ENCODE assay signal across 9 cellular contexts in genomic region chr3:59052803-59053411, GRCh38. TPM values are rescaled to one million over a fixed set of nuclear protein-coding genes. Genes with fewer than 3 reads are reported as not detected.
DNase-seq lines count a peak whose midpoint lies in the region; ATAC-seq and TF ChIP-seq lines count a peak whose summit lies in the region.
"Had no signal": no experiment of that assay in that cellular context is flagged by ENCODE, and none has a peak within 500 bp of the region (broad histone marks: within the 10 kb centered on the region; RNA-seq: fewer than 3 reads in every experiment).

No MANE protein-coding gene starts in this region.

- peaks cover 5% of the 10 kb centered on the region for H3K9me3 Mint-ChIP-seq in nephron progenitor cell
- H3K9me3 Mint-ChIP-seq: activated naive CD8-positive, alpha-beta T cell treated with anti-CD3 and anti-CD28 coated beads, Interleukin-2, amount 10 ng/mL, durations not matched to agents 7 days and 5 days had no signal

- TF ChIP-seq POLR2A in breast epithelium (IDR thresholded peaks at IDR 0.05) (no peak), uterus (IDR thresholded peaks at IDR 0.05) (no peak)

- H3K4me1 Mint-ChIP-seq in nephron progenitor cell = peaks cover 20% of the 10 kb centered on the region

- no peak overlapping the region for H3K4me3 Mint-ChIP-seq in nephron progenitor cell
- H3K4me3 Mint-ChIP-seq: activated naive CD8-positive, alpha-beta T cell treated with anti-CD3 and anti-CD28 coated beads, Interleukin-2, amount 10 ng/mL, durations not matched to agents 7 days and 5 days had no signal

- no peaks in the 10 kb centered on the region for H3K9me3 ChIP-seq in breast epithelium
- H3K9me3 ChIP-seq in uterus = no peaks in the 10 kb centered on the region

- TF ChIP-seq CTCF in breast epithelium (IDR thresholded peaks at IDR 0.05) (peak in 2 of 3 donors; percentile 18 to 46), nephron progenitor cell (IDR thresholded peaks at IDR 0.05) (peak; percentile 50), uterus (IDR thresholded peaks at IDR 0.05) (peak in 2 of 4 experiments; percentile 9 to 23)

- no peak for ATAC-seq in HG02885 (IDR thresholded peaks at IDR 0.05; ENCODE audit: poor library complexity, unreplicated experiment)

- H3K27ac Mint-ChIP-seq in nephron progenitor cell = no peak overlapping the region
- H3K27ac Mint-ChIP-seq: activated naive CD8-positive, alpha-beta T cell treated with anti-CD3 and anti-CD28 coated beads, Interleukin-2, amount 10 ng/mL, durations not matched to agents 7 days and 5 days had no signal

- H3K27me3 Mint-ChIP-seq in nephron progenitor cell (ENCODE audit: low read depth, poor library complexity) = peaks cover 3% of the 10 kb centered on the region

- H3K27ac ChIP-seq in breast epithelium (no peak overlapping the region), uterus (no peak overlapping the region)

- H3K36me3 ChIP-seq in breast epithelium = no peaks in the 10 kb centered on the region
- H3K36me3 ChIP-seq in uterus = no peaks in the 10 kb centered on the region

- peak; percentile 42 for DNase-seq in NCI-H748 (lab: John Stamatoyannopoulos, UW; ENCODE audit: unreplicated experiment)
- DNase-seq in NCI-H748 treated with DMSO at 0.1 percent for 48 hours (lab: John Stamatoyannopoulos, UW) = no peak
- DNase-seq in Kasumi-1 (lab: John Stamatoyannopoulos, UW) = peak; percentile 55 to 76
- DNase-seq in breast epithelium (ENCODE audit: low spot score in 2 of 2) = no peak
- no peak for DNase-seq in nephron progenitor cell
- DNase-seq in uterus = no peak
- no peak for DNase-seq in hippocampal formation (lab: John Stamatoyannopoulos, UW)
- DNase-seq: activated naive CD8-positive, alpha-beta T cell treated with anti-CD3 and anti-CD28 coated beads, Interleukin-2, amount 10 ng/mL, durations not matched to agents 7 days and 5 days had no signal

- intact Hi-C loops in breast epithelium (cut with DNase I; ENCODE audit: low total_unique reads) (no loop called here), uterus (cut with DNase I; ENCODE audit: low total_unique reads) (no loop called here)

- H3K4me1 ChIP-seq in breast epithelium (no peaks in the 10 kb centered on the region), uterus (no peaks in the 10 kb centered on the region)

- H3K36me3 Mint-ChIP-seq in nephron progenitor cell (ENCODE audit: low read depth) = no peaks in the 10 kb centered on the region
- H3K36me3 Mint-ChIP-seq: activated naive CD8-positive, alpha-beta T cell treated with anti-CD3 and anti-CD28 coated beads, Interleukin-2, amount 10 ng/mL, durations not matched to agents 7 days and 5 days had no signal

- H3K27me3 ChIP-seq in breast epithelium (no peaks in the 10 kb centered on the region), uterus (no peaks in the 10 kb centered on the region)

- no peak overlapping the region for H3K4me3 ChIP-seq in breast epithelium
- H3K4me3 ChIP-seq in uterus = no peak overlapping the region

RNA-seq across cellular contexts. Expression of gene CFAP20DC, which starts 3.1 kb away (rescaled TPM):
- 1 to 10 TPM in 2 of 3 donors, under 1 TPM in 1; 0.44 to 3.3 (median 2.4) TPM for total RNA-seq in breast epithelium
- total RNA-seq in uterus = 1 to 10 TPM in 1 of 4 donors, under 1 TPM in 1, not detected in 2; under 0.01 to 5.1 TPM

Comparison
In these comparisons a context has a peak if more than half of its experiments do, and no peak if none do; other contexts are left out.
1. DNase-seq: peak in NCI-H748 (single experiment) and Kasumi-1 (2 of 2); none in NCI-H748 treated with DMSO at 0.1 percent for 48 hours (single experiment), breast epithelium (0 of 2), nephron progenitor cell (single experiment), uterus (0 of 2) and hippocampal formation (0 of 2).